10 cellular contexts compared by ENCODE assay signal in genomic region chr1:204103121-204103741, GRCh38. TPM values are rescaled to one million over a fixed set of nuclear protein-coding genes. Genes with fewer than 3 reads are reported as not detected.
DNase-seq lines count a peak whose midpoint lies in the region; ATAC-seq and TF ChIP-seq lines count a peak whose summit lies in the region.
"Had no signal": no experiment of that assay in that cellular context is flagged by ENCODE, and none has a peak within 500 bp of the region (broad histone marks: within the 10 kb centered on the region; RNA-seq: fewer than 3 reads in every experiment).

No MANE protein-coding gene starts in this region.

- TF ChIP-seq CTCF in MCF 10A (IDR thresholded peaks at IDR 0.05; ENCODE audit: unreplicated experiment) (no peak), mesothelial cell of epicardium (IDR thresholded peaks at IDR 0.05; ENCODE audit: unreplicated experiment) (no peak), vagina (IDR thresholded peaks at IDR 0.05) (no peak)

- POLR2A ChIA-PET in MCF 10A (lab: Yijun Ruan, JAX) = interaction anchor here (0.7 kb wide), 1 partner anchor 206 kb away, joined by 3 read pairs; no protein-coding TSS in a partner anchor

- H3K36me3 ChIP-seq in vagina = no peaks in the 10 kb centered on the region

- no peaks in the 10 kb centered on the region for H3K27me3 ChIP-seq in vagina

- peak overlapping the region in 1 of 2 donors; percentile 79 for H3K27ac Mint-ChIP-seq in stimulated activated naive CD8-positive, alpha-beta T cell treated with anti-CD3 and anti-CD28 coated beads, Interleukin-15, amount 100 ng/mL, for 72 hours
- peak overlapping the region; percentile 68 for H3K27ac Mint-ChIP-seq in MCF 10A (ENCODE audit: low read depth, unreplicated experiment)
- H3K27ac Mint-ChIP-seq in mesothelial cell of epicardium = peak overlapping the region; percentile 36

- H3K36me3 Mint-ChIP-seq in MCF 10A (ENCODE audit: insufficient read depth, unreplicated experiment) (peaks cover 5% of the 10 kb centered on the region), mesothelial cell of epicardium (no peaks in the 10 kb centered on the region)

- no peaks in the 10 kb centered on the region for H3K27me3 Mint-ChIP-seq in stimulated activated naive CD8-positive, alpha-beta T cell treated with anti-CD3 and anti-CD28 coated beads, Interleukin-15, amount 100 ng/mL, for 72 hours
- H3K27me3 Mint-ChIP-seq in MCF 10A (ENCODE audit: insufficient read depth, unreplicated experiment) = no peaks in the 10 kb centered on the region
- H3K27me3 Mint-ChIP-seq in mesothelial cell of epicardium (ENCODE audit: low read depth) = no peaks in the 10 kb centered on the region

- TF ChIP-seq POLR2A in vagina (IDR thresholded peaks at IDR 0.05) = no peak

- intact Hi-C loops in MCF 10A (cut with micrococcal nuclease) (no loop called here), vagina (cut with DNase I) (no loop called here)

- peaks cover 77% of the 10 kb centered on the region for H3K4me1 ChIP-seq in vagina

- no peaks in the 10 kb centered on the region for H3K9me3 ChIP-seq in vagina

- no peak for DNase-seq in stimulated activated naive CD8-positive, alpha-beta T cell treated with anti-CD3 and anti-CD28 coated beads, Interleukin-15, Interleukin-2, amounts not matched to agents 100 U/mL and 50 U/mL, for 24 hours
- DNase-seq in stimulated activated naive CD8-positive, alpha-beta T cell treated with anti-CD3 and anti-CD28 coated beads, Interleukin-15, amount 100 ng/mL, for 72 hours = no peak
- DNase-seq in MCF 10A (ENCODE audit: unreplicated experiment) (peak; percentile 69), mesothelial cell of epicardium (ENCODE audit: low spot score in 2 of 2, unreplicated experiment in 2 of 2) (no peak), vagina (ENCODE audit: extremely low spot score in 2 of 2) (no peak), NCI-H526 (lab: John Stamatoyannopoulos, UW) (no peak)
- DNase-seq: NCI-H526 treated with DMSO at 0.1 percent for 48 hours; stimulated activated CD4-positive, alpha-beta T cell treated with anti-CD3 and anti-CD28 coated beads, Interleukin-2, amount 100 ng/mL, for 48 hours had no signal

- ATAC-seq in stimulated activated naive CD8-positive, alpha-beta T cell treated with anti-CD3 and anti-CD28 coated beads, Interleukin-15, Interleukin-2, amounts not matched to agents 100 U/mL and 50 U/mL, for 24 hours = peak; percentile 25
- ATAC-seq in stimulated activated naive CD8-positive, alpha-beta T cell treated with anti-CD3 and anti-CD28 coated beads, Interleukin-15, amount 100 ng/mL, for 72 hours = no peak
- ATAC-seq in GM21526 (IDR thresholded peaks at IDR 0.05; ENCODE audit: low FRiP score, unreplicated experiment) (no peak), GM21717 (IDR thresholded peaks at IDR 0.05; ENCODE audit: unreplicated experiment) (no peak)

- H3K4me3 Mint-ChIP-seq in stimulated activated naive CD8-positive, alpha-beta T cell treated with anti-CD3 and anti-CD28 coated beads, Interleukin-15, amount 100 ng/mL, for 72 hours = peak overlapping the region in 1 of 2 donors; percentile 31
- H3K4me3 Mint-ChIP-seq in MCF 10A (ENCODE audit: unreplicated experiment) (no peak overlapping the region), mesothelial cell of epicardium (no peak overlapping the region)

- H3K4me1 Mint-ChIP-seq in stimulated activated naive CD8-positive, alpha-beta T cell treated with anti-CD3 and anti-CD28 coated beads, Interleukin-15, amount 100 ng/mL, for 72 hours = peaks cover 35% of the 10 kb centered on the region
- peaks cover 27% of the 10 kb centered on the region for H3K4me1 Mint-ChIP-seq in MCF 10A (ENCODE audit: insufficient read depth, unreplicated experiment)
- H3K4me1 Mint-ChIP-seq in mesothelial cell of epicardium = peaks cover 23% of the 10 kb centered on the region

- no peaks in the 10 kb centered on the region for H3K9me3 Mint-ChIP-seq in stimulated activated naive CD8-positive, alpha-beta T cell treated with anti-CD3 and anti-CD28 coated beads, Interleukin-15, amount 100 ng/mL, for 72 hours
- H3K9me3 Mint-ChIP-seq in MCF 10A (ENCODE audit: unreplicated experiment) = no peaks in the 10 kb centered on the region
- no peaks in the 10 kb centered on the region for H3K9me3 Mint-ChIP-seq in mesothelial cell of epicardium

- H3K4me3 ChIP-seq in vagina = no peak overlapping the region

- BruUV-seq in MCF 10A (replicated peaks; lab: Mats Ljungman, UMichigan) = no TSS peak

- peak overlapping the region; percentile 26 for H3K27ac ChIP-seq in vagina

- CTCF ChIA-PET in MCF 10A (lab: Yijun Ruan, JAX) = interaction anchor here (0.7 to 1.0 kb wide), 2 partner anchors 26 to 222 kb away, joined by 3 to 4 read pairs; no protein-coding TSS in a partner anchor

RNA-seq across cellular contexts. Expression of gene SOX13, which starts 30.3 kb away (rescaled TPM):
- 23.7 and 32.8 TPM in 2 replicates for total RNA-seq in MCF 10A (2022)
- total RNA-seq in mesothelial cell of epicardium = 58.0 to 61.7 TPM (median 61.7 TPM) in 3 replicates
- 41.0 TPM for total RNA-seq in vagina

RNA-seq across cellular contexts. Expression of gene ETNK2, which starts 48.6 kb away (rescaled TPM):
- total RNA-seq in MCF 10A (2022) = 6.7 and 9.5 TPM in 2 replicates
- total RNA-seq in mesothelial cell of epicardium = 18.5 to 19.2 TPM (median 18.9 TPM) in 3 replicates
- total RNA-seq in vagina = 30.9 TPM
